25 cellular contexts compared by ENCODE assay signal in genomic region chr3:74617786-74618185, GRCh38. TPM values are rescaled to one million over a fixed set of nuclear protein-coding genes. Genes with fewer than 3 reads are reported as not detected.
A peak's percentile ranks its signal among the peaks of the same experiment; 100 is the strongest.
DNase-seq lines count a peak whose midpoint lies in the region; ATAC-seq and TF ChIP-seq lines count a peak whose summit lies in the region.
"Had no signal": no experiment of that assay in that cellular context is flagged by ENCODE, and none has a peak within 500 bp of the region (broad histone marks: within the 10 kb centered on the region; RNA-seq: fewer than 3 reads in every experiment).

No MANE protein-coding gene starts in this region.

- H3K9me3 Mint-ChIP-seq in brain = no peaks in the 10 kb centered on the region

- peak overlapping the region in 1 of 5 experiments; percentile 42 for H3K4me3 Mint-ChIP-seq in brain
- H3K4me3 Mint-ChIP-seq: CD14-positive monocyte; CD4-positive, alpha-beta memory T cell; CD4-positive, CD25-positive, alpha-beta regulatory T cell; CD8-positive, alpha-beta memory T cell had no signal

- H3K4me1 Mint-ChIP-seq in brain = peaks cover 35% of the 10 kb centered on the region
- H3K4me1 Mint-ChIP-seq: CD14-positive monocyte; CD4-positive, alpha-beta memory T cell; CD4-positive, CD25-positive, alpha-beta regulatory T cell; CD8-positive, alpha-beta memory T cell had no signal

- TF ChIP-seq CTCF in AG10803 (conservative IDR thresholded peaks at IDR 0.05; ENCODE audit: low read length) (no peak), brain (conservative IDR thresholded peaks at IDR 0.05) (no peak)

- H3K36me3 Mint-ChIP-seq in brain = no peaks in the 10 kb centered on the region
- H3K36me3 Mint-ChIP-seq: CD14-positive monocyte; CD4-positive, alpha-beta memory T cell; CD4-positive, CD25-positive, alpha-beta regulatory T cell; CD8-positive, alpha-beta memory T cell had no signal

- ATAC-seq in GM19324 (IDR thresholded peaks at IDR 0.05; ENCODE audit: low FRiP score, unreplicated experiment) = no peak
- ATAC-seq in HG02588 (IDR thresholded peaks at IDR 0.05; ENCODE audit: unreplicated experiment) = no peak
- no peak for ATAC-seq in GM18909 (IDR thresholded peaks at IDR 0.05; ENCODE audit: poor library complexity, unreplicated experiment)
- ATAC-seq: GM12878 had no signal

- peak overlapping the region in 3 of 5 experiments; percentile 18 to 86 (median 31) for H3K27ac Mint-ChIP-seq in brain
- H3K27ac Mint-ChIP-seq: CD14-positive monocyte; CD4-positive, alpha-beta memory T cell; CD4-positive, CD25-positive, alpha-beta regulatory T cell; CD8-positive, alpha-beta memory T cell had no signal

- no peak overlapping the region for H3K4me3 ChIP-seq in AG10803 (ENCODE audit: low read length)
- H3K4me3 ChIP-seq: BLaER1, GM12878 had no signal

- DNase-seq in AG10803 (ENCODE audit: low read depth) = peak; percentile 51
- peak; percentile 68 for DNase-seq in NCI-H446 treated with DMSO at 0.1 percent for 48 hours (lab: John Stamatoyannopoulos, UW)
- DNase-seq in fibroblast of gingiva (ENCODE audit: low read depth) = peak; percentile 14
- DNase-seq in NCI-H146 (lab: John Stamatoyannopoulos, UW) = no peak
- DNase-seq: 8988T; BE2C; C1 segment of cervical spinal cord; CD4-positive, alpha-beta memory T cell; CD4-positive, CD25-positive, alpha-beta regulatory T cell; CD8-positive, alpha-beta memory T cell; COR-L47; DMS 273 treated with DMSO at 0.1 percent for 48 hours; DMS153; DMS53; DMS79; DND-41; EL; GDM1 had no signal

- H3K27me3 Mint-ChIP-seq in brain = peaks cover 44% of the 10 kb centered on the region

RNA-seq across cellular contexts. Expression of gene CNTN3, which starts 3.3 kb away (rescaled TPM):
- polyA plus RNA-seq in brain (ENCODE audit: insufficient read depth, low read depth, low replicate concordance) = 0.29 TPM
- polyA plus RNA-seq: CD14-positive monocyte; CD4-positive, alpha-beta memory T cell; CD4-positive, CD25-positive, alpha-beta regulatory T cell; CD8-positive, alpha-beta memory T cell had no signal
